In genomic region chr6:13672904-13673303, GRCh38 we compare ENCODE assay signal across 17 cellular contexts. TPM values are rescaled to one million over a fixed set of nuclear protein-coding genes. Genes with fewer than 3 reads are reported as not detected.
A peak's percentile ranks its signal among the peaks of the same experiment; 100 is the strongest.
DNase-seq lines count a peak whose midpoint lies in the region; ATAC-seq and TF ChIP-seq lines count a peak whose summit lies in the region.
"Had no signal": no experiment of that assay in that cellular context is flagged by ENCODE, and none has a peak within 500 bp of the region (broad histone marks: within the 10 kb centered on the region; RNA-seq: fewer than 3 reads in every experiment).

No MANE protein-coding gene starts in this region.

- H3K4me3 Mint-ChIP-seq in activated T-cell treated with anti-CD3 and anti-CD28 coated beads, Interleukin-2, amount 50 U/mL, for 24 hours: no peak overlapping the region
- H3K4me3 Mint-ChIP-seq in activated T-cell treated with anti-CD3 and anti-CD28 coated beads, Interleukin-2, amount 50 U/mL, for 4 hours: no peak overlapping the region
- H3K4me3 Mint-ChIP-seq in T-helper 17 cell (peak overlapping the region; percentile 13), endodermal cell (no peak overlapping the region), neural crest cell (no peak overlapping the region)
- H3K4me3 Mint-ChIP-seq: B cell had no signal

- DNase-seq in activated T-cell treated with anti-CD3 and anti-CD28 coated beads, Interleukin-2, amount 50 U/mL, for 24 hours: no peak
- DNase-seq in activated T-cell treated with anti-CD3 and anti-CD28 coated beads, Interleukin-2, amount 50 U/mL, for 4 hours: no peak
- DNase-seq in T-helper 17 cell: no peak
- DNase-seq in endodermal cell: no peak
- DNase-seq in neural crest cell (ENCODE audit: low read depth, low spot score): no peak
- no peak for DNase-seq in coronary artery (ENCODE audit: low spot score)
- DNase-seq in DMS79 (lab: John Stamatoyannopoulos, UW): no peak
- DNase-seq in T-helper 1 cell: no peak
- DNase-seq: DND-41, NCI-H1092, NCI-H146, NCI-H2081, NCI-H774 had no signal

- H3K27ac ChIP-seq in endodermal cell (ENCODE audit: low read depth, low read length) (no peak overlapping the region), coronary artery (no peak overlapping the region)
- H3K27ac ChIP-seq: 22Rv1 had no signal

- TF ChIP-seq CTCF in endodermal cell (conservative IDR thresholded peaks at IDR 0.05) (no peak), neural crest cell (conservative IDR thresholded peaks at IDR 0.05) (no peak), coronary artery (IDR thresholded peaks at IDR 0.05) (no peak)

- peak overlapping the region; percentile 51 for H3K27ac Mint-ChIP-seq in activated T-cell treated with anti-CD3 and anti-CD28 coated beads, Interleukin-2, amount 50 U/mL, for 24 hours
- H3K27ac Mint-ChIP-seq in T-helper 17 cell (peak overlapping the region; percentile 73), endodermal cell (peak overlapping the region; percentile 15), neural crest cell (ENCODE audit: unreplicated experiment) (peak overlapping the region; percentile 62)
- H3K27ac Mint-ChIP-seq: B cell had no signal

- H3K36me3 ChIP-seq in endodermal cell (ENCODE audit: control insufficient read depth, insufficient read depth, low read length): peaks cover 8% of the 10 kb centered on the region

- H3K9me3 ChIP-seq in T-helper 17 cell (ENCODE audit: control insufficient read depth, low read length, poor library complexity, severe bottlenecking): no peaks in the 10 kb centered on the region
- H3K9me3 ChIP-seq in endodermal cell (ENCODE audit: control insufficient read depth, low read length): peaks cover 37% of the 10 kb centered on the region

- H3K4me1 Mint-ChIP-seq in activated T-cell treated with anti-CD3 and anti-CD28 coated beads, Interleukin-2, amount 50 U/mL, for 24 hours (ENCODE audit: low read depth): peaks cover 77% of the 10 kb centered on the region
- peaks cover 74% of the 10 kb centered on the region for H3K4me1 Mint-ChIP-seq in activated T-cell treated with anti-CD3 and anti-CD28 coated beads, Interleukin-2, amount 50 U/mL, for 4 hours (ENCODE audit: low read depth)
- H3K4me1 Mint-ChIP-seq in T-helper 17 cell (peaks cover 44% of the 10 kb centered on the region), endodermal cell (peaks cover 28% of the 10 kb centered on the region), neural crest cell (peaks cover 13% of the 10 kb centered on the region)

- H3K27me3 ChIP-seq in endodermal cell (ENCODE audit: control insufficient read depth, insufficient read depth, low read length, poor library complexity, severe bottlenecking): no peaks in the 10 kb centered on the region

- ATAC-seq in activated T-cell treated with anti-CD3 and anti-CD28 coated beads, Interleukin-2, amount 50 U/mL, for 4 hours: no peak
- ATAC-seq in T-helper 17 cell: no peak
- ATAC-seq: GM12878, HepG2 had no signal

- H3K4me1 ChIP-seq in endodermal cell (ENCODE audit: control insufficient read depth, insufficient read depth, low read length): no peaks in the 10 kb centered on the region

- no peaks in the 10 kb centered on the region for H3K27me3 Mint-ChIP-seq in activated T-cell treated with anti-CD3 and anti-CD28 coated beads, Interleukin-2, amount 50 U/mL, for 24 hours
- H3K27me3 Mint-ChIP-seq in activated T-cell treated with anti-CD3 and anti-CD28 coated beads, Interleukin-2, amount 50 U/mL, for 4 hours (ENCODE audit: low read depth): no peaks in the 10 kb centered on the region
- H3K27me3 Mint-ChIP-seq in T-helper 17 cell (no peaks in the 10 kb centered on the region), endodermal cell (ENCODE audit: insufficient read depth) (no peaks in the 10 kb centered on the region), neural crest cell (ENCODE audit: low read depth) (no peaks in the 10 kb centered on the region)
- H3K27me3 Mint-ChIP-seq: B cell had no signal

- H3K36me3 Mint-ChIP-seq in activated T-cell treated with anti-CD3 and anti-CD28 coated beads, Interleukin-2, amount 50 U/mL, for 24 hours (ENCODE audit: low read depth): peaks cover 41% of the 10 kb centered on the region
- H3K36me3 Mint-ChIP-seq in activated T-cell treated with anti-CD3 and anti-CD28 coated beads, Interleukin-2, amount 50 U/mL, for 4 hours (ENCODE audit: insufficient read depth): peaks cover 21% of the 10 kb centered on the region
- H3K36me3 Mint-ChIP-seq in T-helper 17 cell (ENCODE audit: low read depth) (no peaks in the 10 kb centered on the region), endodermal cell (ENCODE audit: low read depth) (peaks cover 14% of the 10 kb centered on the region), neural crest cell (ENCODE audit: low read depth) (peaks cover 23% of the 10 kb centered on the region)

- no peak overlapping the region for H3K9ac ChIP-seq in endodermal cell (ENCODE audit: extremely low read depth, low read length, poor library complexity, severe bottlenecking)

- H3K9me3 Mint-ChIP-seq in activated T-cell treated with anti-CD3 and anti-CD28 coated beads, Interleukin-2, amount 50 U/mL, for 24 hours: peaks cover 6% of the 10 kb centered on the region
- H3K9me3 Mint-ChIP-seq in activated T-cell treated with anti-CD3 and anti-CD28 coated beads, Interleukin-2, amount 50 U/mL, for 4 hours: peaks cover 17% of the 10 kb centered on the region
- H3K9me3 Mint-ChIP-seq in endodermal cell: peaks cover 27% of the 10 kb centered on the region
- H3K9me3 Mint-ChIP-seq in neural crest cell: peaks cover 9% of the 10 kb centered on the region

- no peak overlapping the region for H3K4me3 ChIP-seq in endodermal cell (ENCODE audit: low read length)
- H3K4me3 ChIP-seq in coronary artery: no peak overlapping the region
- H3K4me3 ChIP-seq: GM12878 had no signal

RNA-seq across cellular contexts. Expression of gene RANBP9, which starts 38.7 kb away (rescaled TPM):
- total RNA-seq in activated T-cell treated with anti-CD3 and anti-CD28 coated beads, Interleukin-2, amount 50 U/mL, for 4 hours: 10 to 100 TPM; 49.2 to 61.3 (median 51.9) TPM
- total RNA-seq in T-helper 17 cell (10 to 100 TPM; 74.4 to 99.9 TPM), endodermal cell (10 to 100 TPM; 43.7 to 45.4 TPM), neural crest cell (41.2 and 41.5 TPM in 2 replicates)
- polyA plus RNA-seq in endodermal cell (2013, experiment 1 of 2): 39.4 TPM
- polyA plus RNA-seq in endodermal cell (2013, experiment 2 of 2): 39.3 TPM

RNA-seq across cellular contexts. Expression of gene NOL7, which starts 57.8 kb away (rescaled TPM):
- total RNA-seq in activated T-cell treated with anti-CD3 and anti-CD28 coated beads, Interleukin-2, amount 50 U/mL, for 4 hours: 100 to 1,000 TPM; 194 to 213 (median 201) TPM
- 10 to 100 TPM; 44.3 to 47.0 TPM for total RNA-seq in T-helper 17 cell
- 10 to 100 TPM; 47.8 to 52.9 TPM for total RNA-seq in endodermal cell
- 63.0 TPM for polyA plus RNA-seq in endodermal cell (2013, experiment 1 of 2)
- 63.5 TPM for polyA plus RNA-seq in endodermal cell (2013, experiment 2 of 2)
- total RNA-seq in neural crest cell: 54.7 and 63.6 TPM in 2 replicates

Comparison
In these comparisons a context has a peak if more than half of its experiments do, and no peak if none do; other contexts are left out.
1. H3K27ac Mint-ChIP-seq: peak in every context shown above with its lines; median percentile 73 in T-helper 17 cell; 62 in neural crest cell; 51 in activated T-cell treated with anti-CD3 and anti-CD28 coated beads, Interleukin-2, amount 50 U/mL, for 24 hours; 15 in endodermal cell.